Comparison of ENCODE assay signal across 1 cellular context in genomic region chr2:26330114-26330581, GRCh38.
A peak's percentile ranks its signal among the peaks of the same experiment; 100 is the strongest.
TF ChIP-seq lines count a peak whose summit lies in the region.

No MANE protein-coding gene starts in this region.

TF ChIP-seq in K562, 482 proteins besides CTCF, POLR2A, EP300 and RAD21 (continued from another document and continues in another):
- no peak; the same call in 1 of the 2 replicates for TF ChIP-seq TEAD4 (IDR thresholded peaks at IDR 0.05; ENCODE audit: low read length)
- no peak for TF ChIP-seq TEAD4 (CRISPR knock-in tag; IDR thresholded peaks at IDR 0.05; ENCODE audit: borderline replicate concordance)
- TF ChIP-seq SMC3 (conservative IDR thresholded peaks at IDR 0.05; ENCODE audit: insufficient read depth, low read depth, low read length) = peak; percentile 74
- no peak for TF ChIP-seq IFI16 (CRISPR knock-in tag; IDR thresholded peaks at IDR 0.05)
- peak in 1 of 2 experiments; percentile 81; a peak in 1 of 4 replicates for TF ChIP-seq RCOR1 (IDR thresholded peaks at IDR 0.05; ENCODE audit: borderline replicate concordance in 1 of 2, low read depth in 2 of 2, low read length in 2 of 2)
- TF ChIP-seq FOXP4 (CRISPR knock-in tag; IDR thresholded peaks at IDR 0.05; ENCODE audit: borderline replicate concordance) = no peak
- no peak for TF ChIP-seq CHCHD3 (CRISPR knock-in tag; IDR thresholded peaks at IDR 0.05)
- TF ChIP-seq ZNF239 (CRISPR knock-in tag; IDR thresholded peaks at IDR 0.05) = no peak
- TF ChIP-seq ZNF197 (CRISPR knock-in tag; IDR thresholded peaks at IDR 0.05; ENCODE audit: low read depth) = no peak
- peak; percentile 19; the same call in 1 of the 2 replicates for TF ChIP-seq TCF3 (CRISPR knock-in tag; IDR thresholded peaks at IDR 0.05)
- TF ChIP-seq ARID3A (IDR thresholded peaks at IDR 0.05; ENCODE audit: borderline replicate concordance, low read depth, low read length) = no peak
- TF ChIP-seq ZNF143 (CRISPR knock-in tag; IDR thresholded peaks at IDR 0.05) = no peak
- TF ChIP-seq SIRT6 (IDR thresholded peaks at IDR 0.05; ENCODE audit: low read depth, low read length) = no peak
- TF ChIP-seq ZNF431 (CRISPR knock-in tag; IDR thresholded peaks at IDR 0.05) = 0 out of 2 replicates have a peak, but pooled peaks have one; percentile 30
- TF ChIP-seq ZNF584 (CRISPR knock-in tag; IDR thresholded peaks at IDR 0.05; ENCODE audit: low read depth) = no peak
- no peak for TF ChIP-seq RFX5 (IDR thresholded peaks at IDR 0.05; ENCODE audit: low read depth, low read length)
- TF ChIP-seq ZFX (CRISPR knock-in tag; IDR thresholded peaks at IDR 0.05) = no peak
- no peak for TF ChIP-seq CBX2 (IDR thresholded peaks at IDR 0.05; ENCODE audit: insufficient read depth, low read length, poor library complexity, severe bottlenecking)
- no peak for TF ChIP-seq ATF1 (CRISPR knock-in tag; IDR thresholded peaks at IDR 0.05)
- TF ChIP-seq ATF1 (tag; IDR thresholded peaks at IDR 0.05) = peak; percentile 9; the same call in 1 of the 2 replicates
- no peak for TF ChIP-seq ZNF75A (CRISPR knock-in tag; IDR thresholded peaks at IDR 0.05)
- TF ChIP-seq MLX (CRISPR knock-in tag; conservative IDR thresholded peaks at IDR 0.05) = no peak
- TF ChIP-seq XRCC3 (IDR thresholded peaks at IDR 0.05) = no peak
- TF ChIP-seq NFIC (IDR thresholded peaks at IDR 0.05) = no peak
- no peak for TF ChIP-seq GABPB2 (CRISPR knock-in tag; conservative IDR thresholded peaks at IDR 0.05)
- peak; percentile 36; the same call in 1 of the 2 replicates for TF ChIP-seq CC2D1A (IDR thresholded peaks at IDR 0.05)
- TF ChIP-seq ZNF609 (CRISPR knock-in tag; IDR thresholded peaks at IDR 0.05; ENCODE audit: borderline replicate concordance) = no peak
- TF ChIP-seq ZNF695 (CRISPR knock-in tag; IDR thresholded peaks at IDR 0.05) = no peak
- TF ChIP-seq MXI1 (IDR thresholded peaks at IDR 0.05; ENCODE audit: low read depth, low read length) = no peak
- TF ChIP-seq DMBX1 (CRISPR knock-in tag; IDR thresholded peaks at IDR 0.05; ENCODE audit: borderline replicate concordance) = no peak
- TF ChIP-seq IRF1 (CRISPR knock-in tag; IDR thresholded peaks at IDR 0.05; ENCODE audit: borderline replicate concordance) = no peak
- no peak for TF ChIP-seq PBX2 (CRISPR knock-in tag; IDR thresholded peaks at IDR 0.05; ENCODE audit: low read depth)
- TF ChIP-seq PBX2 (tag; conservative IDR thresholded peaks at IDR 0.05; ENCODE audit: low read depth) = peak; percentile 44
- no peak for TF ChIP-seq SMAD3 (CRISPR knock-in tag; conservative IDR thresholded peaks at IDR 0.05)
- TF ChIP-seq RREB1 (CRISPR knock-in tag; IDR thresholded peaks at IDR 0.05) = no peak
- 0 out of 2 replicates have a peak, but pooled peaks have one; percentile 20 for TF ChIP-seq KLF16 (IDR thresholded peaks at IDR 0.05)
- TF ChIP-seq HBP1 (CRISPR knock-in tag; IDR thresholded peaks at IDR 0.05) = no peak
- 0 out of 3 replicates have a peak, but pooled peaks of 1 of the 2 experiments have one; percentile 27 for TF ChIP-seq CBX3 (IDR thresholded peaks at IDR 0.05; ENCODE audit: borderline replicate concordance in 1 of 2, low read length in 2 of 2)
- no peak for TF ChIP-seq ASH1L (IDR thresholded peaks at IDR 0.05; ENCODE audit: borderline replicate concordance, low read depth, partially characterized antibody)
- TF ChIP-seq FOSL1 (tag; conservative IDR thresholded peaks at IDR 0.05) = 0 out of 2 replicates have a peak, but pooled peaks have one; percentile 8
- no peak for TF ChIP-seq ZNF316 (IDR thresholded peaks at IDR 0.05)
- no peak for TF ChIP-seq ZNF507 (tag; conservative IDR thresholded peaks at IDR 0.05)
- no peak for TF ChIP-seq GATA2 (CRISPR knock-in tag; IDR thresholded peaks at IDR 0.05)
- peak; percentile 76 for TF ChIP-seq CTBP1 (IDR thresholded peaks at IDR 0.05; ENCODE audit: borderline replicate concordance)
- TF ChIP-seq DNMT1 (IDR thresholded peaks at IDR 0.05) = no peak
- no peak for TF ChIP-seq ZNF311 (CRISPR knock-in tag; IDR thresholded peaks at IDR 0.05)
- TF ChIP-seq CHD4 (IDR thresholded peaks at IDR 0.05; ENCODE audit: insufficient read depth, insufficient replicate concordance, low read depth, low read length, poor library complexity, severe bottlenecking) = no peak
